Comparison of ENCODE assay signal across 21 cellular contexts in the genomic region with DNA sequence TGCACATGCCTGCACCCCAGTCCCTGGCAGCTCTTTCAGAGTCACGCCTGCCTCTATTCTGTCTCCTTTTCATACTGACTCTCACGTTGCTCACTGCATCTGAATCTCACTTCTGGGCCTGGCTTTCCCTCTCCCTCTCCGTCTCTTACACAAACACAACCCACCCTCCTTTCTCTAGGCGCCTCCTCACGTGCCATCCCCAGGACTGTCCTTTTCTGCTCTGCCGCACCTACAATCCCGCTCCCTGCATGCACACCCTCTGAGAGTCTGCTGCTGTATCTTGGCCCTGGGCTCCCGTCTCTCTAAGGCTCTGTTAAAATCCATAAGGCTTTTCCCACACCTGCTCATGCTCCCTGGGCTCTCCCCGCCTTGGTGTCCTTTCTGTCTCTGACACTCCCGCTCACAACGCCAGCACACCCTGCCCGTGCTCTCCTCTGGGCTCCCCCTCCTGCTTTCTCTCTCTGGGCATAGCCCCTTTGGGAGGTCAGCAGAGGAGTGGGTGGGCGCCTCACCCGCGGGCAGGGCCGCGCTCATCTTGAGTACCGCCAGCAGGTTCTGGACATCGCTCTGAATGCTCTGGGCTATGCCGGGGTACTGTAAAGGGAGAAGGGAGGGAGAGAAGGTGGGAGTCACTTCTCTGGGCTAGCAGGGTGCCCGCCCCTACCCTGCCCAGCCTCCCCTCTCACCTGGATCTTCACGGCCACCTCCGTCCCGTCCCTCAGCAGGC. TPM values are rescaled to one million over a fixed set of nuclear protein-coding genes. Genes with fewer than 3 reads are reported as not detected.
DNase-seq lines count a peak whose midpoint lies in the region; ATAC-seq, FAIRE-seq and TF ChIP-seq lines count a peak whose summit lies in the region.
"Had no signal": no experiment of that assay in that cellular context is flagged by ENCODE, and none has a peak within 500 bp of the region (broad histone marks: within the 10 kb centered on the region; RNA-seq: fewer than 3 reads in every experiment).

No MANE protein-coding gene starts in this region.

- peak overlapping the region; percentile 4 for H3K27ac Mint-ChIP-seq in astrocyte (ENCODE audit: unreplicated experiment)
- H3K27ac Mint-ChIP-seq: activated T-cell treated with anti-CD3 and anti-CD28 coated beads, Interleukin-2, amount 50 U/mL, for 72 hours; natural killer cell treated with Interleukin-12 subunit alpha and Interleukin-12 subunit beta and Interleukin-15 and Interleukin-18, amount 100 ng/mL, for 72 hours had no signal

- peaks cover 9% of the 10 kb centered on the region for H3K4me1 Mint-ChIP-seq in astrocyte (ENCODE audit: low read depth, unreplicated experiment)

- peaks cover 1% of the 10 kb centered on the region for H3K9me3 Mint-ChIP-seq in astrocyte (ENCODE audit: unreplicated experiment)
- H3K9me3 Mint-ChIP-seq: activated T-cell treated with anti-CD3 and anti-CD28 coated beads, Interleukin-2, amount 50 U/mL, for 72 hours; natural killer cell treated with Interleukin-12 subunit alpha and Interleukin-12 subunit beta and Interleukin-15 and Interleukin-18, amount 100 ng/mL, for 72 hours had no signal

- DNase-seq in NCI-H2227 treated with DMSO at 0.1 percent for 48 hours (lab: John Stamatoyannopoulos, UW) (peak; percentile 23), NCI-H2227 (lab: John Stamatoyannopoulos, UW; ENCODE audit: unreplicated experiment) (no peak), astrocyte (ENCODE audit: low read depth) (no peak), right atrium auricular region (ENCODE audit: low spot score) (no peak), sigmoid colon (no peak)
- DNase-seq in stimulated activated CD4-positive, alpha-beta T cell treated with anti-CD3 and anti-CD28 coated beads, Interleukin-1b, Interleukin-23, amount 100 ng/mL, for 48 hours = no peak
- DNase-seq: activated naive CD4-positive, alpha-beta T cell treated with anti-CD3 and anti-CD28 coated beads, Interleukin-2, amount 50 U/mL, for 16 hours; activated T-cell treated with anti-CD3 and anti-CD28 coated beads, Interleukin-2, amount 50 U/mL, for 72 hours; DMS79; midbrain; NCI-H2171 treated with DMSO at 0.1 percent for 48 hours; SHP77 treated with DMSO at 0.1 percent for 48 hours; stimulated activated CD4-positive, alpha-beta T cell treated with anti-CD3 and anti-CD28 coated beads, Interleukin-4, amount 100 ng/mL, for 1 hour; stimulated activated naive CD4-positive, alpha-beta T cell treated with Interleukin-2 at 50 U/mL for 16 hours; tibial artery had no signal

- H3K36me3 Mint-ChIP-seq in astrocyte (ENCODE audit: low read depth, unreplicated experiment) = peaks cover 12% of the 10 kb centered on the region

- no peak for TF ChIP-seq EP300 in sigmoid colon (IDR thresholded peaks at IDR 0.05)

- H3K27me3 ChIP-seq in astrocyte (ENCODE audit: insufficient read depth, low read length) = no peaks in the 10 kb centered on the region
- no peaks in the 10 kb centered on the region for H3K27me3 ChIP-seq in right atrium auricular region
- H3K27me3 ChIP-seq in sigmoid colon = no peaks in the 10 kb centered on the region
- H3K27me3 ChIP-seq: heart right ventricle, tibial artery had no signal

- TF ChIP-seq POLR2A in sigmoid colon (IDR thresholded peaks at IDR 0.05) = no peak

- H3K36me3 ChIP-seq in astrocyte (ENCODE audit: insufficient read depth, low read length) = peaks cover 2% of the 10 kb centered on the region
- peaks cover 49% of the 10 kb centered on the region for H3K36me3 ChIP-seq in right atrium auricular region
- H3K36me3 ChIP-seq in sigmoid colon = peaks cover 18 to 90% (median 35%) of the 10 kb centered on the region in 4 donors

- FAIRE-seq in astrocyte (lab: Jason Lieb, UNC) = no peak

- H3K27me3 Mint-ChIP-seq in astrocyte (ENCODE audit: low read depth, unreplicated experiment) = no peaks in the 10 kb centered on the region
- H3K27me3 Mint-ChIP-seq: natural killer cell treated with Interleukin-12 subunit alpha and Interleukin-12 subunit beta and Interleukin-15 and Interleukin-18, amount 100 ng/mL, for 72 hours had no signal

- intact Hi-C loops in sigmoid colon (cut with DNase I) = loop anchor here (2.0 kb wide), 1 partner anchor 40 kb away; no protein-coding TSS in a partner anchor

- no peak overlapping the region for H2AFZ ChIP-seq in astrocyte (ENCODE audit: low read depth, low read length)

- no peak for ATAC-seq in GM19463 (IDR thresholded peaks at IDR 0.05; ENCODE audit: unreplicated experiment)
- no peak for ATAC-seq in HG02610 (IDR thresholded peaks at IDR 0.05; ENCODE audit: unreplicated experiment)
- ATAC-seq: activated T-cell treated with anti-CD3 and anti-CD28 coated beads, Interleukin-2, amount 50 U/mL, for 72 hours; natural killer cell treated with Interleukin-12 subunit alpha and Interleukin-12 subunit beta and Interleukin-15 and Interleukin-18, amount 100 ng/mL, for 72 hours had no signal

- H3K9ac ChIP-seq in astrocyte (ENCODE audit: low read length) = no peak overlapping the region

- no peak overlapping the region for H3K4me2 ChIP-seq in astrocyte (ENCODE audit: low read length)
- H3K4me2 ChIP-seq: smooth muscle cell had no signal

- H3K79me2 ChIP-seq in astrocyte (ENCODE audit: insufficient read depth, low read length) = no peaks in the 10 kb centered on the region

- H3K4me3 ChIP-seq in astrocyte (ENCODE audit: insufficient read depth, low read depth, low read length) (no peak overlapping the region), right atrium auricular region (no peak overlapping the region), sigmoid colon (no peak overlapping the region)
- H3K4me3 ChIP-seq: heart right ventricle, smooth muscle cell, tibial artery had no signal

- WGBS in sigmoid colon, 2 donors = 93 to 95% methylated on average over 24 of the region's 24 CpGs

- TF ChIP-seq CTCF in astrocyte (IDR thresholded peaks at IDR 0.05; ENCODE audit: insufficient read depth, low read depth, low read length) (no peak), right atrium auricular region (IDR thresholded peaks at IDR 0.05) (no peak), sigmoid colon (IDR thresholded peaks at IDR 0.05) (no peak)

- peak overlapping the region; percentile 67 for H3K4me3 Mint-ChIP-seq in astrocyte (ENCODE audit: unreplicated experiment)
- H3K4me3 Mint-ChIP-seq: activated T-cell treated with anti-CD3 and anti-CD28 coated beads, Interleukin-2, amount 50 U/mL, for 72 hours; natural killer cell treated with Interleukin-12 subunit alpha and Interleukin-12 subunit beta and Interleukin-15 and Interleukin-18, amount 100 ng/mL, for 72 hours had no signal

- H3K27ac ChIP-seq in astrocyte (ENCODE audit: low read depth, low read length) (no peak overlapping the region), right atrium auricular region (peak overlapping the region; percentile 40 to 51), sigmoid colon (peak overlapping the region; percentile 6 to 75 (median 71))
- H3K27ac ChIP-seq: 22Rv1, tibial artery had no signal

- no peaks in the 10 kb centered on the region for H4K20me1 ChIP-seq in astrocyte (ENCODE audit: insufficient read depth, low read length)

- H3K4me1 ChIP-seq in astrocyte (ENCODE audit: insufficient read depth, low read length) (no peaks in the 10 kb centered on the region), right atrium auricular region (peaks cover 0 to 20% of the 10 kb centered on the region in 2 donors), sigmoid colon (peaks cover 0 to 19% (median 10%) of the 10 kb centered on the region in 4 donors)
- H3K4me1 ChIP-seq: tibial artery had no signal

- H3K9me3 ChIP-seq in astrocyte (ENCODE audit: insufficient read depth, low read depth, low read length) = no peaks in the 10 kb centered on the region
- H3K9me3 ChIP-seq in right atrium auricular region = no peaks in the 10 kb centered on the region
- H3K9me3 ChIP-seq in sigmoid colon = no peaks in the 10 kb centered on the region
- H3K9me3 ChIP-seq: heart right ventricle, tibial artery had no signal

RNA-seq across cellular contexts. Expression of a gene that starts 12.7 kb away (rescaled TPM):
- total RNA-seq in astrocyte (79.3 and 82.9 TPM in 2 replicates), right atrium auricular region (10 to 100 TPM; 11.2 to 28.1 TPM), sigmoid colon (10 to 100 TPM; 21.9 to 38.2 (median 25.0) TPM)
- 10 to 100 TPM in 1 of 3 donors, 1 to 10 TPM in 2; 3.0 to 13.7 (median 9.6) TPM for polyA plus RNA-seq in sigmoid colon

RNA-seq across cellular contexts. Expression of a gene that starts 13.5 kb away (rescaled TPM):
- total RNA-seq in astrocyte (26.0 and 29.4 TPM in 2 replicates), right atrium auricular region (10 to 100 TPM; 23.3 to 26.6 TPM), sigmoid colon (10 to 100 TPM; 33.2 to 59.3 (median 39.2) TPM)
- 10 to 100 TPM; 24.7 to 54.4 (median 27.0) TPM for polyA plus RNA-seq in sigmoid colon

RNA-seq across cellular contexts. Expression of a gene that starts 13.7 kb away (rescaled TPM):
- total RNA-seq in astrocyte = 19.0 and 19.7 TPM in 2 replicates
- 10 to 100 TPM; 15.2 to 15.6 TPM for total RNA-seq in right atrium auricular region
- 10 to 100 TPM; 17.7 to 39.6 (median 23.1) TPM for total RNA-seq in sigmoid colon
- polyA plus RNA-seq in sigmoid colon = 10 to 100 TPM; 17.4 to 27.0 (median 25.9) TPM

RNA-seq across cellular contexts. Expression of a gene that starts 47.1 kb away (rescaled TPM):
- total RNA-seq in astrocyte (9.6 and 10.1 TPM in 2 replicates), right atrium auricular region (1 to 10 TPM; 3.7 to 5.3 TPM), sigmoid colon (1 to 10 TPM; 1.8 to 5.3 (median 3.0) TPM)
- 10 to 100 TPM in 1 of 3 donors, 1 to 10 TPM in 2; 6.0 to 11.0 (median 6.6) TPM for polyA plus RNA-seq in sigmoid colon

RNA-seq across cellular contexts. Expression of a gene that starts 47.8 kb away (rescaled TPM):
- 60.0 and 67.0 TPM in 2 replicates for total RNA-seq in astrocyte
- total RNA-seq in right atrium auricular region = 10 to 100 TPM; 30.7 to 32.9 TPM
- total RNA-seq in sigmoid colon = 10 to 100 TPM; 43.2 to 60.1 (median 54.0) TPM
- 10 to 100 TPM; 19.2 to 76.1 (median 37.2) TPM for polyA plus RNA-seq in sigmoid colon
